ENCODE assay signal across 25 cellular contexts in genomic region chr2:32379352-32379751, GRCh38. TPM values are rescaled to one million over a fixed set of nuclear protein-coding genes. Genes with fewer than 3 reads are reported as not detected.
A peak's percentile ranks its signal among the peaks of the same experiment; 100 is the strongest.
DNase-seq lines count a peak whose midpoint lies in the region; ATAC-seq and TF ChIP-seq lines count a peak whose summit lies in the region.
"Had no signal": no experiment of that assay in that cellular context is flagged by ENCODE, and none has a peak within 500 bp of the region (broad histone marks: within the 10 kb centered on the region; RNA-seq: fewer than 3 reads in every experiment).

No MANE protein-coding gene starts in this region.

- no peaks in the 10 kb centered on the region for H3K27me3 Mint-ChIP-seq in activated CD4-positive, alpha-beta T cell treated with anti-CD3 and anti-CD28 coated beads, Interleukin-2, amount 10 ng/mL, durations not matched to agents 24 days and 14 days
- no peaks in the 10 kb centered on the region for H3K27me3 Mint-ChIP-seq in central memory CD8-positive, alpha-beta T cell
- H3K27me3 Mint-ChIP-seq in memory B cell = no peaks in the 10 kb centered on the region
- H3K27me3 Mint-ChIP-seq: IgD-negative memory B cell had no signal

- H3K4me1 Mint-ChIP-seq in activated CD4-positive, alpha-beta T cell treated with anti-CD3 and anti-CD28 coated beads, Interleukin-2, amount 10 ng/mL, durations not matched to agents 24 days and 14 days = peaks cover 14% of the 10 kb centered on the region
- peaks cover 49% of the 10 kb centered on the region for H3K4me1 Mint-ChIP-seq in central memory CD8-positive, alpha-beta T cell
- peaks cover 23% of the 10 kb centered on the region for H3K4me1 Mint-ChIP-seq in memory B cell

- H3K27me3 ChIP-seq in gastrocnemius medialis = no peaks in the 10 kb centered on the region
- H3K27me3 ChIP-seq: transverse colon had no signal

- TF ChIP-seq POLR2A in gastrocnemius medialis (IDR thresholded peaks at IDR 0.05) = no peak

- no peaks in the 10 kb centered on the region for H3K9me3 ChIP-seq in gastrocnemius medialis
- H3K9me3 ChIP-seq: lower lobe of right lung, transverse colon had no signal

- no peaks in the 10 kb centered on the region for H3K36me3 ChIP-seq in gastrocnemius medialis

- H3K4me3 Mint-ChIP-seq in activated CD4-positive, alpha-beta T cell treated with anti-CD3 and anti-CD28 coated beads, Interleukin-2, amount 10 ng/mL, durations not matched to agents 24 days and 14 days = no peak overlapping the region
- H3K4me3 Mint-ChIP-seq in central memory CD8-positive, alpha-beta T cell = no peak overlapping the region
- no peak overlapping the region for H3K4me3 Mint-ChIP-seq in memory B cell
- H3K4me3 Mint-ChIP-seq: activated T-cell treated with anti-CD3 and anti-CD28 coated beads, Interleukin-2, amount 50 U/mL, for 4 hours; IgD-negative memory B cell had no signal

- peaks cover 48 to 51% of the 10 kb centered on the region in 2 donors for H3K4me1 ChIP-seq in gastrocnemius medialis

- no peak for DNase-seq in activated CD4-positive, alpha-beta T cell treated with anti-CD3 and anti-CD28 coated beads, Interleukin-2, amount 10 ng/mL, durations not matched to agents 24 days and 14 days
- no peak for DNase-seq in activated CD4-positive, alpha-beta T cell treated with anti-CD3 and anti-CD28 coated beads, Interleukin-2, amount 50 U/mL, for 4 hours
- DNase-seq in central memory CD8-positive, alpha-beta T cell (ENCODE audit: low spot score in 2 of 2) = no peak
- DNase-seq in memory B cell (ENCODE audit: low spot score in 2 of 2) (no peak), gastrocnemius medialis (no peak), middle frontal gyrus (ENCODE audit: extremely low spot score, low spot score) (no peak), SIG-M5 treated with dmso at 0.1 percent for 504 hours (lab: John Stamatoyannopoulos, UW; ENCODE audit: unreplicated experiment) (no peak)
- DNase-seq: 8988T; activated naive CD4-positive, alpha-beta T cell treated with Interleukin-2 at 50 U/mL for 16 hours; activated T-cell treated with anti-CD3 and anti-CD28 coated beads, Interleukin-2, amount 50 U/mL, for 4 hours; H7; lower lobe of right lung; NCI-H1092; NCI-H187; NCI-H2171; NCI-H524; NK-92 treated with Interleukin-12 subunit alpha and Interleukin-12 subunit beta, amount 100 ng/mL, for 24 hours; nucleus accumbens; PC-9; SHP77 treated with DMSO at 0.1 percent for 48 hours; stimulated activated CD4-positive, alpha-beta T cell treated with anti-CD3 and anti-CD28 coated beads, Interleukin-2, amount 100 ng/mL, for 24 hours; transverse colon had no signal

- peak overlapping the region; percentile 21 to 75 (median 51) for H3K27ac ChIP-seq in gastrocnemius medialis
- H3K27ac ChIP-seq: lower lobe of right lung, PC-9, skin epidermis, transverse colon had no signal

- in situ Hi-C loops in gastrocnemius medialis (cut with MboI; ENCODE audit: low sequenced_read_pairs in 4 of 4) = no loop called here

- H3K36me3 Mint-ChIP-seq in activated CD4-positive, alpha-beta T cell treated with anti-CD3 and anti-CD28 coated beads, Interleukin-2, amount 10 ng/mL, durations not matched to agents 24 days and 14 days (ENCODE audit: low read depth) = peaks cover 21% of the 10 kb centered on the region
- H3K36me3 Mint-ChIP-seq in central memory CD8-positive, alpha-beta T cell (ENCODE audit: insufficient read depth) = peaks cover 34% of the 10 kb centered on the region
- H3K36me3 Mint-ChIP-seq in memory B cell = peaks cover 16% of the 10 kb centered on the region

- H3K9me3 Mint-ChIP-seq in activated CD4-positive, alpha-beta T cell treated with anti-CD3 and anti-CD28 coated beads, Interleukin-2, amount 10 ng/mL, durations not matched to agents 24 days and 14 days = no peaks in the 10 kb centered on the region
- no peaks in the 10 kb centered on the region for H3K9me3 Mint-ChIP-seq in central memory CD8-positive, alpha-beta T cell
- H3K9me3 Mint-ChIP-seq in memory B cell = no peaks in the 10 kb centered on the region
- H3K9me3 Mint-ChIP-seq: activated T-cell treated with anti-CD3 and anti-CD28 coated beads, Interleukin-2, amount 50 U/mL, for 4 hours; IgD-negative memory B cell had no signal

- peak overlapping the region; percentile 39 for H3K27ac Mint-ChIP-seq in activated CD4-positive, alpha-beta T cell treated with anti-CD3 and anti-CD28 coated beads, Interleukin-2, amount 10 ng/mL, durations not matched to agents 24 days and 14 days
- H3K27ac Mint-ChIP-seq in central memory CD8-positive, alpha-beta T cell (ENCODE audit: low read depth) = peak overlapping the region; percentile 43
- H3K27ac Mint-ChIP-seq in memory B cell = peak overlapping the region; percentile 18

- TF ChIP-seq CTCF in gastrocnemius medialis (IDR thresholded peaks at IDR 0.05 in 4 of 5, conservative IDR thresholded peaks at IDR 0.05 in 1 of 5) = no peak

- intact Hi-C loops in activated CD4-positive, alpha-beta T cell treated with anti-CD3 and anti-CD28 coated beads, Interleukin-2, amount 10 ng/mL, durations not matched to agents 24 days and 14 days (cut with micrococcal nuclease) = no loop called here
- intact Hi-C loops in gastrocnemius medialis (cut with DNase I; ENCODE audit: low total_unique reads) = no loop called here

- ATAC-seq in central memory CD8-positive, alpha-beta T cell (replicated peaks; ENCODE audit: extremely low read depth, poor library complexity, severe bottlenecking) = no peak
- no peak for ATAC-seq in memory B cell (ENCODE audit: low read depth)
- ATAC-seq in gastrocnemius medialis = no peak
- ATAC-seq in GM21360 (IDR thresholded peaks at IDR 0.05; ENCODE audit: unreplicated experiment) = no peak
- ATAC-seq: activated T-cell treated with anti-CD3 and anti-CD28 coated beads, Interleukin-2, amount 50 U/mL, for 4 hours; lower lobe of right lung had no signal

- no peak overlapping the region for H3K4me3 ChIP-seq in gastrocnemius medialis
- H3K4me3 ChIP-seq: lower lobe of right lung, PC-9, skin epidermis, transverse colon had no signal

RNA-seq across cellular contexts. Expression of gene BIRC6, which starts 22.5 kb away (rescaled TPM):
- 101 and 105 TPM in 2 replicates for total RNA-seq in activated CD4-positive, alpha-beta T cell treated with anti-CD3 and anti-CD28 coated beads, Interleukin-2, amount 10 ng/mL, durations not matched to agents 24 days and 14 days
- total RNA-seq in gastrocnemius medialis = 100 to 1,000 TPM in 1 of 4 donors, 10 to 100 TPM in 3; 60.1 to 107 (median 77.6) TPM
